In genomic region chr15:64213646-64214045, GRCh38 we compare ENCODE assay signal across 20 cellular contexts.
"Had no signal": no experiment of that assay in that cellular context is flagged by ENCODE, and none has a peak within 500 bp of the region (broad histone marks: within the 10 kb centered on the region; RNA-seq: fewer than 3 reads in every experiment).

No MANE protein-coding gene starts in this region.

- H3K4me1 Mint-ChIP-seq: stimulated activated memory B cell treated with anti-CD40 and anti-IgM and Interleukin-4, amounts not matched to agents 10 μg/mL and 1 μg/mL and 100 μg/mL, for 72 hours had no signal

- H3K4me3 Mint-ChIP-seq: activated CD4-positive, alpha-beta memory T cell treated with anti-CD3 and anti-CD28 coated beads, Interleukin-2, amount 10 ng/mL, durations not matched to agents 7 days and 5 days; endodermal cell; natural killer cell; stimulated activated memory B cell treated with anti-CD40 and anti-IgM and Interleukin-4, amounts not matched to agents 10 μg/mL and 1 μg/mL and 100 μg/mL, for 72 hours; T-helper 17 cell; WTC11 had no signal

- H3K27me3 ChIP-seq: neutrophil, tibial artery, uterus had no signal

- H3K27me3 Mint-ChIP-seq: activated CD4-positive, alpha-beta memory T cell treated with anti-CD3 and anti-CD28 coated beads, Interleukin-2, amount 10 ng/mL, durations not matched to agents 7 days and 5 days; stimulated activated memory B cell treated with anti-CD40 and anti-IgM and Interleukin-4, amounts not matched to agents 10 μg/mL and 1 μg/mL and 100 μg/mL, for 72 hours; T-helper 17 cell had no signal

- H3K4me3 ChIP-seq: tibial artery, uterus had no signal

- H3K27ac Mint-ChIP-seq: activated CD4-positive, alpha-beta memory T cell treated with anti-CD3 and anti-CD28 coated beads, Interleukin-2, amount 10 ng/mL, durations not matched to agents 7 days and 5 days; endodermal cell; natural killer cell; stimulated activated memory B cell treated with anti-CD40 and anti-IgM and Interleukin-4, amounts not matched to agents 10 μg/mL and 1 μg/mL and 100 μg/mL, for 72 hours; T-helper 17 cell; WTC11 had no signal

- H3K9me3 ChIP-seq: neutrophil, tibial artery, uterus had no signal

- H3K27ac ChIP-seq: neutrophil, tibial artery, uterus had no signal

- H3K9me3 Mint-ChIP-seq: activated CD4-positive, alpha-beta memory T cell treated with anti-CD3 and anti-CD28 coated beads, Interleukin-2, amount 10 ng/mL, durations not matched to agents 7 days and 5 days; endodermal cell; natural killer cell; stimulated activated memory B cell treated with anti-CD40 and anti-IgM and Interleukin-4, amounts not matched to agents 10 μg/mL and 1 μg/mL and 100 μg/mL, for 72 hours; WTC11 had no signal

- H3K4me1 ChIP-seq: tibial artery, uterus had no signal

- H3K36me3 ChIP-seq: uterus had no signal

- ATAC-seq: left ventricle myocardium superior; natural killer cell; stimulated activated memory B cell treated with anti-CD40 and anti-IgM and Interleukin-4, amounts not matched to agents 10 μg/mL and 1 μg/mL and 100 μg/mL, for 72 hours; T-helper 17 cell; WTC11 had no signal

- DNase-seq: activated CD4-positive, alpha-beta memory T cell treated with anti-CD3 and anti-CD28 coated beads, Interleukin-2, amount 10 ng/mL, durations not matched to agents 7 days and 5 days; activated CD4-positive, alpha-beta T cell treated with anti-CD3 and anti-CD28 coated beads for 4 hours; activated CD8-positive, alpha-beta memory T cell treated with anti-CD3 and anti-CD28 coated beads, Interleukin-2, amount 50 U/mL, for 48 hours; activated naive CD4-positive, alpha-beta T cell treated with Interleukin-2 at 50 U/mL for 16 hours; anterior cingulate cortex; dermis blood vessel endothelial cell; endodermal cell; erythroblast; hippocampal formation; left ventricle myocardium superior; mesendoderm; natural killer cell; posterior cingulate gyrus; stimulated activated CD4-positive, alpha-beta T cell treated with anti-CD3 and anti-CD28 coated beads, Interleukin-2, amount 100 ng/mL, for 48 hours; T-helper 17 cell; tibial artery; uterus had no signal
